ENCODE assay signal across 8 cellular contexts in genomic region chr6:41257369-41258195, GRCh38. TPM values are rescaled to one million over a fixed set of nuclear protein-coding genes. Genes with fewer than 3 reads are reported as not detected.
A peak's percentile ranks its signal among the peaks of the same experiment; 100 is the strongest.
DNase-seq lines count a peak whose midpoint lies in the region; ATAC-seq and TF ChIP-seq lines count a peak whose summit lies in the region.
"Had no signal": no experiment of that assay in that cellular context is flagged by ENCODE, and none has a peak within 500 bp of the region (broad histone marks: within the 10 kb centered on the region; RNA-seq: fewer than 3 reads in every experiment).

No MANE protein-coding gene starts in this region.

- TF ChIP-seq CTCF in IMR-90 (conservative IDR thresholded peaks at IDR 0.05; ENCODE audit: low read depth, low read length) (no peak), fibroblast of lung (conservative IDR thresholded peaks at IDR 0.05 in 1 of 2, IDR thresholded peaks at IDR 0.05 in 1 of 2; ENCODE audit: low read depth in 1 of 2, low read length in 2 of 2) (no peak), smooth muscle cell (IDR thresholded peaks at IDR 0.05; ENCODE audit: borderline replicate concordance, insufficient read depth, poor library complexity, severe bottlenecking) (no peak), Peyer's patch (IDR thresholded peaks at IDR 0.05) (no peak)

- no peak overlapping the region for H3K23ac ChIP-seq in IMR-90 (ENCODE audit: low read depth, low read length)

- no peak overlapping the region for H3K14ac ChIP-seq in IMR-90 (replicated peaks; ENCODE audit: low read depth, low read length)

- H3K4me2 ChIP-seq in IMR-90 (ENCODE audit: low read depth, low read length) (no peak overlapping the region), fibroblast of lung (ENCODE audit: extremely low read depth, insufficient read depth, low read length) (no peak overlapping the region), smooth muscle cell (peak overlapping the region; percentile 3)

- no peaks in the 10 kb centered on the region for H3K4me1 ChIP-seq in IMR-90 (ENCODE audit: control insufficient read depth, insufficient read depth, low read length)
- H3K4me1 ChIP-seq in fibroblast of lung (ENCODE audit: control insufficient read depth, extremely low read depth, insufficient read depth, low read length): no peaks in the 10 kb centered on the region
- H3K4me1 ChIP-seq in smooth muscle cell (ENCODE audit: low read depth): no peaks in the 10 kb centered on the region
- no peaks in the 10 kb centered on the region for H3K4me1 ChIP-seq in Peyer's patch

- H2BK15ac ChIP-seq in IMR-90 (ENCODE audit: low read depth, low read length): no peak overlapping the region

- in situ Hi-C loops in IMR-90 (cut with MboI; ENCODE audit: low sequenced_read_pairs) (no loop called here), G401 (cut with HindIII; ENCODE audit: low sequenced_read_pairs) (no loop called here)

- H4K20me1 ChIP-seq in IMR-90 (ENCODE audit: insufficient read depth, low read length): no peaks in the 10 kb centered on the region
- no peaks in the 10 kb centered on the region for H4K20me1 ChIP-seq in fibroblast of lung (ENCODE audit: control insufficient read depth, extremely low read depth, insufficient read depth, low read length)
- no peaks in the 10 kb centered on the region for H4K20me1 ChIP-seq in smooth muscle cell (ENCODE audit: low read depth)

- POLR2A ChIA-PET in IMR-90 (lab: Charles Lee; ENCODE audit: unreplicated experiment): no interaction called here

- no peaks in the 10 kb centered on the region for H3K9me1 ChIP-seq in IMR-90 (ENCODE audit: insufficient read depth, low read length)

- H2BK20ac ChIP-seq in IMR-90 (ENCODE audit: low read depth, low read length): no peak overlapping the region

- H3K9ac ChIP-seq in IMR-90 (ENCODE audit: low read depth, low read length) (no peak overlapping the region), fibroblast of lung (ENCODE audit: insufficient read depth, low read length) (no peak overlapping the region), smooth muscle cell (ENCODE audit: low read depth) (no peak overlapping the region)

- no peak for TF ChIP-seq RAD21 in IMR-90 (IDR thresholded peaks at IDR 0.05; ENCODE audit: low read length)

- H2BK120ac ChIP-seq in IMR-90 (ENCODE audit: low read depth, low read length): no peak overlapping the region

- no peak overlapping the region for H3K4ac ChIP-seq in IMR-90 (ENCODE audit: low read depth, low read length)

- H3F3A ChIP-seq in smooth muscle cell (ENCODE audit: low read depth): peaks cover 17% of the 10 kb centered on the region

- no peak overlapping the region for H4K91ac ChIP-seq in IMR-90 (ENCODE audit: insufficient read depth, low read depth, low read length)

- dilution Hi-C loops in IMR-90 (cut with HindIII; ENCODE audit: low sequenced_read_pairs, unreplicated experiment): no loop called here

- H2AFZ ChIP-seq in IMR-90 (replicated peaks; ENCODE audit: low read length, poor library complexity): no peak overlapping the region
- H2AFZ ChIP-seq in fibroblast of lung (ENCODE audit: low read length): no peak overlapping the region
- no peak overlapping the region for H2AFZ ChIP-seq in smooth muscle cell (ENCODE audit: low read depth)

- DNase-seq in IMR-90 (peak; percentile 44), NCI-H748 (lab: John Stamatoyannopoulos, UW; ENCODE audit: unreplicated experiment) (peak; percentile 81), fibroblast of lung (ENCODE audit: low read depth in 2 of 2) (peak; percentile 48 to 69), smooth muscle cell (lab: John Stamatoyannopoulos, UW; ENCODE audit: unreplicated experiment) (no peak), G401 (ENCODE audit: low spot score) (no peak), hippocampal formation (lab: John Stamatoyannopoulos, UW) (no peak), Peyer's patch (no peak)

- TF ChIP-seq POLR2A in IMR-90 (IDR thresholded peaks at IDR 0.05; ENCODE audit: low read depth, low read length): no peak
- no peak for TF ChIP-seq POLR2A in Peyer's patch (IDR thresholded peaks at IDR 0.05)

- H3K18ac ChIP-seq in IMR-90 (ENCODE audit: low read depth, low read length): no peak overlapping the region

- H2AK9ac ChIP-seq in IMR-90 (replicated peaks; ENCODE audit: low read depth, low read length, poor library complexity): no peak overlapping the region

- H4K8ac ChIP-seq in IMR-90 (ENCODE audit: low read depth in 2 of 2, low read length in 2 of 2): no peak overlapping the region

- no peaks in the 10 kb centered on the region for H3K79me1 ChIP-seq in IMR-90 (ENCODE audit: low read depth in 1 of 2, low read length in 2 of 2)

- intact Hi-C loops in IMR-90 (cut with micrococcal nuclease): no loop called here

- no peaks in the 10 kb centered on the region for H3K27me3 ChIP-seq in IMR-90 (ENCODE audit: control insufficient read depth, insufficient read depth, low read length)
- H3K27me3 ChIP-seq in fibroblast of lung (ENCODE audit: control insufficient read depth, insufficient read depth, low read length): no peaks in the 10 kb centered on the region
- peaks cover 14% of the 10 kb centered on the region for H3K27me3 ChIP-seq in smooth muscle cell (ENCODE audit: low read depth)
- no peaks in the 10 kb centered on the region for H3K27me3 ChIP-seq in Peyer's patch

- H3K9me3 ChIP-seq in IMR-90 (ENCODE audit: control insufficient read depth, insufficient read depth, low read length): no peaks in the 10 kb centered on the region
- H3K9me3 ChIP-seq in fibroblast of lung (ENCODE audit: control insufficient read depth, insufficient read depth, low read depth, low read length): no peaks in the 10 kb centered on the region
- H3K9me3 ChIP-seq in smooth muscle cell (replicated peaks; ENCODE audit: low read depth): no peaks in the 10 kb centered on the region
- peaks cover 0 to 7% (median 4%) of the 10 kb centered on the region in 4 donors for H3K9me3 ChIP-seq in Peyer's patch

- CTCF ChIA-PET in IMR-90 (lab: Yijun Ruan, JAX): no interaction called here

- ATAC-seq in IMR-90 (ENCODE audit: low read depth): no peak

- WGBS in IMR-90 (ENCODE audit: extremely low coverage in 2 of 2, insufficient read length in 1 of 2), 2 experiments: no CpG with 5 or more reads among the region's 2 CpGs
- WGBS in smooth muscle cell (ENCODE audit: low lambda C conversion rate): 37% methylated on average over 2 of the region's 2 CpGs

- H4K5ac ChIP-seq in IMR-90 (ENCODE audit: low read depth, low read length): no peak overlapping the region

- H2BK5ac ChIP-seq in IMR-90 (ENCODE audit: low read depth, low read length, poor library complexity, severe bottlenecking): no peak overlapping the region

- H3K27ac ChIP-seq in IMR-90 (ENCODE audit: insufficient read depth, low read length) (no peak overlapping the region), fibroblast of lung (ENCODE audit: insufficient read depth, low read length) (no peak overlapping the region), smooth muscle cell (ENCODE audit: low read depth) (no peak overlapping the region), Peyer's patch (no peak overlapping the region)

- H2AK5ac ChIP-seq in IMR-90 (ENCODE audit: low read depth, low read length): no peak overlapping the region

- H3K56ac ChIP-seq in IMR-90 (ENCODE audit: extremely low read depth, insufficient read depth, low read length): no peak overlapping the region

- H3K36me3 ChIP-seq in IMR-90 (ENCODE audit: control insufficient read depth, insufficient read depth, low read length) (no peaks in the 10 kb centered on the region), fibroblast of lung (ENCODE audit: control insufficient read depth, insufficient read depth, low read length) (no peaks in the 10 kb centered on the region), smooth muscle cell (ENCODE audit: low read depth) (no peaks in the 10 kb centered on the region), Peyer's patch (no peaks in the 10 kb centered on the region)

- H3K4me3 ChIP-seq in IMR-90 (ENCODE audit: insufficient read depth, low read depth, low read length) (no peak overlapping the region), fibroblast of lung (replicated peaks in 1 of 4; ENCODE audit: control extremely low read depth in 1 of 4, insufficient read depth in 1 of 4, low read depth in 3 of 4, low read length in 4 of 4) (no peak overlapping the region), smooth muscle cell (no peak overlapping the region), Peyer's patch (no peak overlapping the region)

- H3K79me2 ChIP-seq in fibroblast of lung (ENCODE audit: control insufficient read depth, insufficient read depth, low read length): no peaks in the 10 kb centered on the region
- no peaks in the 10 kb centered on the region for H3K79me2 ChIP-seq in smooth muscle cell (ENCODE audit: low read depth)

- BruUV-seq in IMR-90 (replicated peaks; lab: Mats Ljungman, UMichigan): no TSS peak

RNA-seq across cellular contexts. Expression of gene TREM1, which starts 28.9 kb away (rescaled TPM):
- total RNA-seq in IMR-90 (2012; rRNA removed): not detected in 2 replicates
- polyA plus RNA-seq in IMR-90 (2012; rRNA removed): not detected in 2 replicates
- polyA plus RNA-seq in IMR-90 (2012; cell fraction: cytosol; rRNA removed): not detected in 2 replicates
- polyA plus RNA-seq in IMR-90 (2012; cell fraction: nucleus; rRNA removed; ENCODE audit: low replicate concordance): 0.10 TPM in 1 of 2 replicates, not detected in the other
- total RNA-seq in fibroblast of lung: 0.26 TPM in 1 of 2 replicates, not detected in the other
- polyA plus RNA-seq in fibroblast of lung: 0.25 TPM in 1 of 2 replicates, not detected in the other
- 0.17 TPM in 1 of 2 replicates, not detected in the other for polyA plus RNA-seq in fibroblast of lung (2012)
- not detected in 2 replicates for polyA minus RNA-seq in fibroblast of lung (ENCODE audit: low replicate concordance)
- total RNA-seq in smooth muscle cell: 3.2 and 14.1 TPM in 2 replicates
- polyA plus RNA-seq in smooth muscle cell: 6.9 and 10.0 TPM in 2 replicates
- not detected in 2 replicates for total RNA-seq in G401 (2014; rRNA removed; shearing (Covaris generic))
- 1 to 10 TPM in 1 of 4 donors, not detected in 3; 2.1 TPM for total RNA-seq in Peyer's patch

RNA-seq across cellular contexts. Expression of gene TREML4, which starts 29.4 kb away (rescaled TPM):
- not detected in 2 replicates for total RNA-seq in IMR-90 (2012; rRNA removed)
- not detected in 2 replicates for polyA plus RNA-seq in IMR-90 (2012; rRNA removed)
- polyA plus RNA-seq in IMR-90 (2012; cell fraction: cytosol; rRNA removed): not detected in 2 replicates
- not detected in 2 replicates for polyA plus RNA-seq in IMR-90 (2012; cell fraction: nucleus; rRNA removed; ENCODE audit: low replicate concordance)
- not detected in 2 replicates for total RNA-seq in fibroblast of lung
- not detected in 2 replicates for polyA plus RNA-seq in fibroblast of lung
- polyA plus RNA-seq in fibroblast of lung (2012): not detected in 2 replicates
- not detected in 2 replicates for polyA minus RNA-seq in fibroblast of lung (ENCODE audit: low replicate concordance)
- not detected in 2 replicates for total RNA-seq in smooth muscle cell
- not detected in 2 replicates for polyA plus RNA-seq in smooth muscle cell
- total RNA-seq in G401 (2014; rRNA removed; shearing (Covaris generic)): not detected in 2 replicates
- total RNA-seq in Peyer's patch: not detected
- total RNA-seq: NCI-H460 had no signal

RNA-seq across cellular contexts. Expression of gene TREML2, which starts 56.6 kb away (rescaled TPM):
- total RNA-seq in IMR-90 (2012; rRNA removed): not detected in 2 replicates
- polyA plus RNA-seq in IMR-90 (2012; rRNA removed): not detected in 2 replicates
- not detected in 2 replicates for polyA plus RNA-seq in IMR-90 (2012; cell fraction: cytosol; rRNA removed)
- polyA plus RNA-seq in IMR-90 (2012; cell fraction: nucleus; rRNA removed; ENCODE audit: low replicate concordance): not detected in 2 replicates
- total RNA-seq in fibroblast of lung: not detected in 2 replicates
- not detected in 2 replicates for polyA plus RNA-seq in fibroblast of lung
- polyA plus RNA-seq in fibroblast of lung (2012): not detected in 2 replicates
- not detected in 2 replicates for polyA minus RNA-seq in fibroblast of lung (ENCODE audit: low replicate concordance)
- not detected in 2 replicates for total RNA-seq in smooth muscle cell
- polyA plus RNA-seq in smooth muscle cell: not detected in 2 replicates
- total RNA-seq in G401 (2014; rRNA removed; shearing (Covaris generic)): not detected in 2 replicates
- total RNA-seq in Peyer's patch: under 1 TPM in 1 of 4 donors, not detected in 3; 0.40 TPM
- total RNA-seq: NCI-H460 had no signal

Comparison
In these comparisons a context has a peak if more than half of its experiments do, and no peak if none do; other contexts are left out.
1. DNase-seq: peak in IMR-90 (single experiment), NCI-H748 (single experiment) and fibroblast of lung (2 of 2); none in smooth muscle cell (single experiment), G401 (single experiment), hippocampal formation (0 of 2) and Peyer's patch (0 of 3).